In genomic region chr19:11505504-11506100, GRCh38 we compare ENCODE assay signal across 1 cellular context.
TF ChIP-seq lines count a peak whose summit lies in the region.

Gene ZNF653, minus strand, starts transcription at chr19:11505839. Its CDS starts 53 bp downstream, at chr19:11505786.

TF ChIP-seq in HepG2, 621 proteins besides CTCF, POLR2A, EP300 and RAD21 (continued from another document and continues in another):
- TF ChIP-seq POLR2AphosphoS5 (IDR thresholded peaks at IDR 0.05; ENCODE audit: low read depth, low read length) (peak; percentile 34), ZMAT3 (CRISPR knock-in tag; conservative IDR thresholded peaks at IDR 0.05) (no peak), TFAP4 (IDR thresholded peaks at IDR 0.05; ENCODE audit: borderline replicate concordance, low read depth) (no peak), ATF7 (IDR thresholded peaks at IDR 0.05) (no peak), ATF7 (CRISPR knock-in tag; IDR thresholded peaks at IDR 0.05) (0 out of 2 replicates have a peak, but pooled peaks have one; percentile 16), ZFP90 (CRISPR knock-in tag; IDR thresholded peaks at IDR 0.05; ENCODE audit: borderline replicate concordance) (no peak), ZNF33A (CRISPR knock-in tag; IDR thresholded peaks at IDR 0.05; ENCODE audit: borderline replicate concordance) (no peak), TAF1 (CRISPR knock-in tag; IDR thresholded peaks at IDR 0.05) (peak; percentile 53), TBL1XR1 (IDR thresholded peaks at IDR 0.05; ENCODE audit: borderline replicate concordance, low read length, partially characterized antibody) (no peak), KDM5B (CRISPR knock-in tag; IDR thresholded peaks at IDR 0.05; ENCODE audit: borderline replicate concordance) (0 out of 2 replicates have a peak, but pooled peaks have one; percentile 58), TEAD3 (CRISPR knock-in tag; optimal IDR thresholded peaks at IDR 0.05; ENCODE audit: borderline replicate concordance) (peak; percentile 2), POLR2AphosphoS2 (IDR thresholded peaks at IDR 0.05; ENCODE audit: low read depth, low read length) (0 out of 2 replicates have a peak, but pooled peaks have one; percentile 68), AHR (CRISPR knock-in tag; IDR thresholded peaks at IDR 0.05) (0 out of 2 replicates have a peak, but pooled peaks have one; percentile 38), ZSCAN21 (CRISPR knock-in tag; IDR thresholded peaks at IDR 0.05; ENCODE audit: borderline replicate concordance) (no peak; the same call in 1 of the 2 replicates), ARID3A (IDR thresholded peaks at IDR 0.05; ENCODE audit: low read depth, low read length) (no peak), SAP130 (CRISPR knock-in tag; IDR thresholded peaks at IDR 0.05; ENCODE audit: low read depth) (peak; percentile 65), ZSCAN20 (CRISPR knock-in tag; IDR thresholded peaks at IDR 0.05; ENCODE audit: borderline replicate concordance) (0 out of 2 replicates have a peak, but pooled peaks have one; percentile 43), MXD1 (CRISPR knock-in tag; IDR thresholded peaks at IDR 0.05) (peak; percentile 62; the same call in 1 of the 2 replicates), ZNF101 (CRISPR knock-in tag; IDR thresholded peaks at IDR 0.05; ENCODE audit: borderline replicate concordance, low read depth) (no peak), NR2C2 (CRISPR knock-in tag; IDR thresholded peaks at IDR 0.05; ENCODE audit: borderline replicate concordance) (peak; percentile 81), BCL3 (CRISPR knock-in tag; IDR thresholded peaks at IDR 0.05) (no peak; the same call in none of the 2 replicates), ZC3H13 (CRISPR knock-in tag; IDR thresholded peaks at IDR 0.05) (peak; percentile 97), SIN3B (IDR thresholded peaks at IDR 0.05; ENCODE audit: low read length) (peak; percentile 52; the same call in 1 of the 2 replicates), ZBTB42 (CRISPR knock-in tag; IDR thresholded peaks at IDR 0.05) (no peak), TCF7 (IDR thresholded peaks at IDR 0.05; ENCODE audit: low read depth) (no peak), EEA1 (CRISPR knock-in tag; IDR thresholded peaks at IDR 0.05; ENCODE audit: borderline replicate concordance) (peak; percentile 52; the same call in 1 of the 2 replicates), HCFC1 (IDR thresholded peaks at IDR 0.05; ENCODE audit: low read depth, low read length) (peak; percentile 80), ZNF724P (CRISPR knock-in tag; IDR thresholded peaks at IDR 0.05; ENCODE audit: borderline replicate concordance) (peak; percentile 65; the same call in 1 of the 2 replicates), NFRKB (IDR thresholded peaks at IDR 0.05) (no peak), FOXJ3 (CRISPR knock-in tag; IDR thresholded peaks at IDR 0.05; ENCODE audit: borderline replicate concordance) (no peak), SP5 (CRISPR knock-in tag; IDR thresholded peaks at IDR 0.05; ENCODE audit: borderline replicate concordance, low read depth) (0 out of 2 replicates have a peak, but pooled peaks have one; percentile 24), HOXA5 (CRISPR knock-in tag; IDR thresholded peaks at IDR 0.05) (0 out of 2 replicates have a peak, but pooled peaks have one; percentile 3), ZNF619 (CRISPR knock-in tag; IDR thresholded peaks at IDR 0.05) (no peak), RFXAP (CRISPR knock-in tag; IDR thresholded peaks at IDR 0.05; ENCODE audit: borderline replicate concordance) (0 out of 2 replicates have a peak, but pooled peaks have one; percentile 46), ZNF331 (CRISPR knock-in tag; IDR thresholded peaks at IDR 0.05) (no peak), ZNF775 (CRISPR knock-in tag; IDR thresholded peaks at IDR 0.05; ENCODE audit: borderline replicate concordance) (no peak), TFDP2 (CRISPR knock-in tag; IDR thresholded peaks at IDR 0.05) (peak; percentile 79), ATAD3A (CRISPR knock-in tag; IDR thresholded peaks at IDR 0.05) (no peak), HDAC1 (CRISPR knock-in tag; IDR thresholded peaks at IDR 0.05) (peak; percentile 52), YY1 (IDR thresholded peaks at IDR 0.05; ENCODE audit: insufficient read depth, insufficient replicate concordance, low read depth, low read length) (peak; percentile 44), GRHL1 (CRISPR knock-in tag; conservative IDR thresholded peaks at IDR 0.05) (no peak), ZNF75D (CRISPR knock-in tag; IDR thresholded peaks at IDR 0.05; ENCODE audit: borderline replicate concordance) (no peak), HDAC2 (CRISPR knock-in tag; IDR thresholded peaks at IDR 0.05) (no peak; the same call in 1 of the 2 replicates), ZNF616 (CRISPR knock-in tag; IDR thresholded peaks at IDR 0.05; ENCODE audit: low read depth) (peak; percentile 30; the same call in 1 of the 2 replicates), ARID2 (CRISPR knock-in tag; IDR thresholded peaks at IDR 0.05; ENCODE audit: borderline replicate concordance) (no peak), CREM (IDR thresholded peaks at IDR 0.05) (peak; percentile 97), CREM (CRISPR knock-in tag; IDR thresholded peaks at IDR 0.05) (peak; percentile 70), HOXD1 (CRISPR knock-in tag; IDR thresholded peaks at IDR 0.05) (0 out of 2 replicates have a peak, but pooled peaks have one; percentile 7), ONECUT2 (CRISPR knock-in tag; IDR thresholded peaks at IDR 0.05) (no peak), ZNF234 (CRISPR knock-in tag; conservative IDR thresholded peaks at IDR 0.05) (0 out of 2 replicates have a peak, but pooled peaks have one; percentile 25), SRSF1 (optimal IDR thresholded peaks at IDR 0.05; ENCODE audit: low read depth, low read length) (peak; percentile 73), ZSCAN31 (CRISPR knock-in tag; IDR thresholded peaks at IDR 0.05; ENCODE audit: low read depth) (peak; percentile 67; the same call in 1 of the 2 replicates), STAT6 (CRISPR knock-in tag; IDR thresholded peaks at IDR 0.05; ENCODE audit: borderline replicate concordance) (0 out of 2 replicates have a peak, but pooled peaks have one; percentile 24), ZFP91 (CRISPR knock-in tag; IDR thresholded peaks at IDR 0.05; ENCODE audit: borderline replicate concordance) (peak; percentile 50), AGO1 (IDR thresholded peaks at IDR 0.05; ENCODE audit: low read depth, low read length, poor library complexity, severe bottlenecking) (peak; percentile 95), MXI1 (IDR thresholded peaks at IDR 0.05; ENCODE audit: borderline replicate concordance, low read depth, low read length) (peak; percentile 100), SRF (IDR thresholded peaks at IDR 0.05; ENCODE audit: low read depth, low read length) (0 out of 2 replicates have a peak, but pooled peaks have one; percentile 20)
